In genomic region chr19:8363803-8364771, GRCh38 we compare ENCODE assay signal across 8 cellular contexts. TPM values are rescaled to one million over a fixed set of nuclear protein-coding genes. Genes with fewer than 3 reads are reported as not detected.
DNase-seq lines count a peak whose midpoint lies in the region; ATAC-seq, FAIRE-seq and TF ChIP-seq lines count a peak whose summit lies in the region.

Gene ANGPTL4 (plus strand): TSS chr19:8364155. CDS start chr19:8364322, 167 bp downstream.

- peak within 1 kb of the TSS; percentile 2 to 91 (median 84) for H3K4me3 Mint-ChIP-seq in CD8-positive, alpha-beta memory T cell
- H3K4me3 Mint-ChIP-seq in glutamatergic neuron (ENCODE audit: unreplicated experiment) = peak within 1 kb of the TSS; percentile 77

- POLR2A ChIA-PET in CD8-positive, alpha-beta memory T cell (lab: Charles Lee) = interaction anchor here (0.6 to 1.0 kb wide), 2 partner anchors 70 to 269 kb away, joined by 3 read pairs; no protein-coding TSS in a partner anchor

- peaks cover 4 to 15% (median 14%) of the 10 kb centered on the region in 3 donors for H3K4me1 Mint-ChIP-seq in CD8-positive, alpha-beta memory T cell
- H3K4me1 Mint-ChIP-seq in glutamatergic neuron (ENCODE audit: low read depth, unreplicated experiment) = peaks cover 2% of the 10 kb centered on the region

- H3K27me3 ChIP-seq in CD8-positive, alpha-beta memory T cell (ENCODE audit: insufficient read depth, low read length, poor library complexity, severe bottlenecking) = peaks cover 12% of the 10 kb centered on the region
- H3K27me3 ChIP-seq in NT2/D1 (ENCODE audit: insufficient read depth, insufficient read length) (peaks cover 52% of the 10 kb centered on the region), tibial artery (no peaks in the 10 kb centered on the region)

- no peak within 1 kb of the TSS for H3K27ac ChIP-seq in CD8-positive, alpha-beta memory T cell (ENCODE audit: low read depth, low read length)
- H3K27ac ChIP-seq in tibial artery = peak within 1 kb of the TSS; percentile 73 to 86

- intact Hi-C loops in tibial artery (cut with DNase I; ENCODE audit: low total_unique reads) = loop anchor here (2.0 kb wide), 1 partner anchor 27 kb away; the partner anchor contains the start of gene RAB11B

- no peaks in the 10 kb centered on the region for H3K36me3 Mint-ChIP-seq in CD8-positive, alpha-beta memory T cell
- H3K36me3 Mint-ChIP-seq in activated naive CD4-positive, alpha-beta T cell treated with anti-CD3 and anti-CD28 coated beads, Interleukin-2, amount 50 U/mL, for 72 hours = no peaks in the 10 kb centered on the region
- no peaks in the 10 kb centered on the region for H3K36me3 Mint-ChIP-seq in glutamatergic neuron (ENCODE audit: unreplicated experiment)

- peak within 1 kb of the TSS in 4 of 8 donors; percentile 28 to 92 (median 53) for H3K27ac Mint-ChIP-seq in CD8-positive, alpha-beta memory T cell
- no peak within 1 kb of the TSS for H3K27ac Mint-ChIP-seq in activated naive CD4-positive, alpha-beta T cell treated with anti-CD3 and anti-CD28 coated beads, Interleukin-2, amount 50 U/mL, for 72 hours
- no peak within 1 kb of the TSS for H3K27ac Mint-ChIP-seq in glutamatergic neuron (ENCODE audit: unreplicated experiment)

- no peak for FAIRE-seq in GM19239 (lab: Jason Lieb, UNC)

- no peaks in the 10 kb centered on the region for H3K9me3 Mint-ChIP-seq in CD8-positive, alpha-beta memory T cell
- no peaks in the 10 kb centered on the region for H3K9me3 Mint-ChIP-seq in activated naive CD4-positive, alpha-beta T cell treated with anti-CD3 and anti-CD28 coated beads, Interleukin-2, amount 50 U/mL, for 72 hours
- H3K9me3 Mint-ChIP-seq in glutamatergic neuron (ENCODE audit: unreplicated experiment) = peaks cover 4% of the 10 kb centered on the region

- H3K4me3 ChIP-seq in CD8-positive, alpha-beta memory T cell (ENCODE audit: low read length) = peak within 1 kb of the TSS; percentile 26
- H3K4me3 ChIP-seq in NT2/D1 (ENCODE audit: insufficient read length, low read depth) (peak within 1 kb of the TSS; percentile 67), tibial artery (peak within 1 kb of the TSS; percentile 51 to 56)

- peaks cover 5% of the 10 kb centered on the region for H3K4me1 ChIP-seq in CD8-positive, alpha-beta memory T cell (ENCODE audit: insufficient read depth, low read length)
- H3K4me1 ChIP-seq in NT2/D1 (ENCODE audit: insufficient read depth, insufficient read length) (peaks cover 9% of the 10 kb centered on the region), tibial artery (peaks cover 8 to 74% (median 50%) of the 10 kb centered on the region in 4 donors)

- peak in 4 of 5 donors; percentile 13 to 58 (median 30) for DNase-seq in CD8-positive, alpha-beta memory T cell
- DNase-seq in NT2/D1 (ENCODE audit: low read depth, low spot score) (no peak), glutamatergic neuron (peak; percentile 64), omental fat pad (ENCODE audit: low spot score) (peak; percentile 58), tibial artery (peak; percentile 74 to 87), GM19239 (ENCODE audit: insufficient read length, low spot score) (no peak)
- peak in 1 of 2 donors; percentile 80 for DNase-seq in activated naive CD4-positive, alpha-beta T cell treated with anti-CD3 and anti-CD28 coated beads, Interleukin-2, amount 50 U/mL, for 72 hours (ENCODE audit: low spot score in 2 of 2)

- H3K9me3 ChIP-seq in CD8-positive, alpha-beta memory T cell (ENCODE audit: low read length) = no peaks in the 10 kb centered on the region
- H3K9me3 ChIP-seq in NT2/D1 (ENCODE audit: insufficient read depth, low read length) = no peaks in the 10 kb centered on the region
- no peaks in the 10 kb centered on the region for H3K9me3 ChIP-seq in tibial artery

- H3K27me3 Mint-ChIP-seq in CD8-positive, alpha-beta memory T cell = peaks cover 29 to 53% of the 10 kb centered on the region in 2 donors
- H3K27me3 Mint-ChIP-seq in glutamatergic neuron (ENCODE audit: unreplicated experiment) = peaks cover 14% of the 10 kb centered on the region

- CTCF ChIA-PET in CD8-positive, alpha-beta memory T cell (lab: Charles Lee) = interaction anchor here (1.0 to 1.1 kb wide), 2 partner anchors 34 to 50 kb away, joined by 3 read pairs; no protein-coding TSS in a partner anchor

- TF ChIP-seq CTCF in glutamatergic neuron (IDR thresholded peaks at IDR 0.05; ENCODE audit: partially characterized antibody, unreplicated experiment) (no peak), omental fat pad (IDR thresholded peaks at IDR 0.05) (no peak), tibial artery (IDR thresholded peaks at IDR 0.05) (peak in 1 of 2 experiments; percentile 10)

- H3K36me3 ChIP-seq in CD8-positive, alpha-beta memory T cell (ENCODE audit: insufficient read depth, low read length) = no peaks in the 10 kb centered on the region
- no peaks in the 10 kb centered on the region for H3K36me3 ChIP-seq in NT2/D1 (ENCODE audit: insufficient read depth, insufficient read length, low read length)
- H3K36me3 ChIP-seq in tibial artery = no peaks in the 10 kb centered on the region

- peak; percentile 62 to 92 for ATAC-seq in activated naive CD4-positive, alpha-beta T cell treated with anti-CD3 and anti-CD28 coated beads, Interleukin-2, amount 50 U/mL, for 72 hours
- ATAC-seq in omental fat pad (ENCODE audit: low FRiP score) (peak; percentile 54), GM18868 (IDR thresholded peaks at IDR 0.05; ENCODE audit: unreplicated experiment) (no peak)

- H3K9ac ChIP-seq in NT2/D1 (ENCODE audit: insufficient read length, low read depth) = peak within 1 kb of the TSS; percentile 62

RNA-seq across cellular contexts. Expression of gene ANGPTL4, which starts in this region (rescaled TPM):
- not detected for total RNA-seq in CD8-positive, alpha-beta memory T cell
- polyA plus RNA-seq in CD8-positive, alpha-beta memory T cell = 0.28 TPM
- total RNA-seq in activated naive CD4-positive, alpha-beta T cell treated with anti-CD3 and anti-CD28 coated beads, Interleukin-2, amount 50 U/mL, for 72 hours = 1 to 10 TPM in 1 of 2 donors, not detected in 1; 9.5 TPM
- total RNA-seq in glutamatergic neuron (ENCODE audit: unreplicated experiment) (0.51 TPM), omental fat pad (100 to 1,000 TPM in 3 of 4 donors, 10 to 100 TPM in 1; 62.6 to 405 (median 250) TPM)

Comparison
In these comparisons a context has a peak if more than half of its experiments do, and no peak if none do; other contexts are left out.
1. RNA of gene ANGPTL4 (total RNA-seq): 62.6 to 405 TPM in omental fat pad; 9.5 TPM in activated naive CD4-positive, alpha-beta T cell treated with anti-CD3 and anti-CD28 coated beads, Interleukin-2, amount 50 U/mL, for 72 hours, 0.51 TPM in glutamatergic neuron (single experiment) and not detected in CD8-positive, alpha-beta memory T cell; every median in the first group is over 4 times any median in the second.
2. Peak in DNase-seq and H3K4me3 ChIP-seq in CD8-positive, alpha-beta memory T cell; RNA of the gene not detected or under 1 TPM.
3. Peak in DNase-seq in glutamatergic neuron; RNA of the gene not detected or under 1 TPM.
4. DNase-seq: peak in omental fat pad (single experiment) and tibial artery (2 of 2); none in NT2/D1 (single experiment) and GM19239 (single experiment).
5. Peak in every context shown above with its lines, with median percentiles within 50 percentile points of each other: H3K4me3 ChIP-seq.